In the genomic region with DNA sequence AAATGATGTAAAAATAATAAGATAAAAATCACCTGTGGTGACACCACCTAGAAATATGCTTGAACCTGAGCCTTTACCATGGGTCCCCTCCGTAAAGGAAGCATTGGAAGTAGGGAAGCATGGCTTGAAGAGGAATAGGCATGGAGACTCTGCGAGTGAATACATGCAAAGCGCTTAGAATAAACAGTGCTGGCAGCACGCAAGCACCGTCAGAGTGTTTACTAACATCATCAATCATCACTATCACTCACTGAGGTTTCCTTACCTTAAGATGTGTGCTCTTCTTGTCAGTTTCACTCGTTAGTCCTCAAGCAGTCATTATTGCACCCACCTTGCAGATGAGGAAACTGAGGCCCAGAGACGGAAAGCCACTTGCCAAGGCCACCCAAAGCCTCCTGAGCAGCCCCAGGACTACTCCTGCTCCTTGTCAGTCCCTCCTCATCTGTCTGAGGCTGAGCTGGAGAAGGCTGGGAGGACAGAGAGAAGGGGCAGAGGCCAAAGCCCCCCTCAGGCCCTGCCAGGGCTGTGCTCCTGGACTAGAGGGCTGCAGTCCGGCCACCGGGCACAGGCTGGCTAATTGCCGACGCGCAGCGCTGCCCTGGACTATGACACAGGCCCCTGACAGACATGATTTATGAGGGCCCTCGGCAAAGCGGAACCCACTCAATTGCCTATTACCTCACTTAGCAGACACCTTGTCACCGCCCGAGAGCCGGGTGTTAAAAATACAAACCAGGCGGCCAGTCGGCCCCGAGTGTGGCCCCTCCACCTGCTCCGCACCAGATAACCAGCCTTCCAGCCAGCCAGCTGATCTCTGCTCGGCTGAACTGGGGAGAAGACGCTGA, we compare ENCODE assay signal across 16 cellular contexts.
DNase-seq lines count a peak whose midpoint lies in the region; ATAC-seq and TF ChIP-seq lines count a peak whose summit lies in the region.
"Had no signal": no experiment of that assay in that cellular context is flagged by ENCODE, and none has a peak within 500 bp of the region (broad histone marks: within the 10 kb centered on the region; RNA-seq: fewer than 3 reads in every experiment).

No MANE protein-coding gene starts in this region.

- intact Hi-C loops in left ventricle myocardium inferior (cut with micrococcal nuclease): no loop called here
- intact Hi-C loops in thyroid gland (cut with DNase I): no loop called here

- H3K4me3 ChIP-seq in SJCRH30 (no peak overlapping the region), left ventricle myocardium inferior (no peak overlapping the region), thyroid gland (replicated peaks in 1 of 3) (no peak overlapping the region), Peyer's patch (no peak overlapping the region)
- H3K4me3 ChIP-seq: cardiac muscle cell, PC-9 had no signal

- no peak for ATAC-seq in GM21619 (IDR thresholded peaks at IDR 0.05; ENCODE audit: unreplicated experiment)
- ATAC-seq: activated CD4-positive, alpha-beta T cell treated with anti-CD3 and anti-CD28 coated beads for 36 hours; natural killer cell had no signal

- H3K36me3 ChIP-seq in SJCRH30 (no peaks in the 10 kb centered on the region), left ventricle myocardium inferior (no peaks in the 10 kb centered on the region), thyroid gland (no peaks in the 10 kb centered on the region), Peyer's patch (no peaks in the 10 kb centered on the region)
- H3K36me3 ChIP-seq: cardiac muscle cell had no signal

- 41 to 52% methylated on average over 21 to 24 of the region's 24 CpGs for WGBS in thyroid gland, 2 donors

- no peaks in the 10 kb centered on the region for H3K27me3 ChIP-seq in SJCRH30
- peaks cover 26% of the 10 kb centered on the region for H3K27me3 ChIP-seq in left ventricle myocardium inferior (ENCODE audit: low read depth)
- H3K27me3 ChIP-seq in thyroid gland: no peaks in the 10 kb centered on the region
- H3K27me3 ChIP-seq in Peyer's patch: no peaks in the 10 kb centered on the region
- H3K27me3 ChIP-seq: cardiac muscle cell had no signal

- H3K9me3 ChIP-seq in SJCRH30 (replicated peaks) (0 out of 2 replicates have a peak, but pooled peaks cover 2% of the 10 kb centered on the region), left ventricle myocardium inferior (replicated peaks) (no peaks in the 10 kb centered on the region), thyroid gland (no peaks in the 10 kb centered on the region), Peyer's patch (no peaks in the 10 kb centered on the region)

- TF ChIP-seq POLR2A in thyroid gland (IDR thresholded peaks at IDR 0.05): no peak
- no peak for TF ChIP-seq POLR2A in Peyer's patch (IDR thresholded peaks at IDR 0.05)

- H3K27ac ChIP-seq in SJCRH30 (peak overlapping the region; percentile 45; the same call in 1 of the 2 replicates), left ventricle myocardium inferior (replicated peaks) (peak overlapping the region; percentile 41), thyroid gland (no peak overlapping the region), Peyer's patch (no peak overlapping the region)
- H3K27ac ChIP-seq: PC-9 had no signal

- peaks cover 33% of the 10 kb centered on the region for H3K4me1 ChIP-seq in SJCRH30
- H3K4me1 ChIP-seq in left ventricle myocardium inferior: peaks cover 34% of the 10 kb centered on the region
- no peaks in the 10 kb centered on the region for H3K4me1 ChIP-seq in thyroid gland
- H3K4me1 ChIP-seq in Peyer's patch: no peaks in the 10 kb centered on the region

- TF ChIP-seq CTCF in left ventricle myocardium inferior (IDR thresholded peaks at IDR 0.05; ENCODE audit: borderline replicate concordance) (no peak), thyroid gland (IDR thresholded peaks at IDR 0.05) (no peak), Peyer's patch (IDR thresholded peaks at IDR 0.05) (no peak)

- peak in 2 of 3 experiments; percentile 20 to 70 for DNase-seq in NCI-H1417 (lab: John Stamatoyannopoulos, UW)
- DNase-seq in NCI-H1417 treated with DMSO at 0.1 percent for 48 hours (lab: John Stamatoyannopoulos, UW): no peak
- peak; percentile 70 to 74 for DNase-seq in SJCRH30
- peak; percentile 75 for DNase-seq in left ventricle myocardium inferior
- peak; percentile 5 to 11 for DNase-seq in thyroid gland
- no peak for DNase-seq in Peyer's patch
- DNase-seq in DMS79 treated with DMSO at 0.1 percent for 48 hours (lab: John Stamatoyannopoulos, UW): no peak
- DNase-seq: 8988T; activated CD4-positive, alpha-beta T cell treated with anti-CD3 and anti-CD28 coated beads for 36 hours; natural killer cell; NCI-H226; stimulated activated CD8-positive, alpha-beta memory T cell treated with anti-CD3 and anti-CD28 coated beads, Interleukin-4, amount 100 ng/mL, for 48 hours; T-helper 1 cell had no signal

Comparison
In these comparisons a context has a peak if more than half of its experiments do, and no peak if none do; other contexts are left out.
1. DNase-seq: peak in NCI-H1417 (2 of 3), SJCRH30 (2 of 2), left ventricle myocardium inferior (single experiment) and thyroid gland (2 of 2); none in NCI-H1417 treated with DMSO at 0.1 percent for 48 hours (single experiment), Peyer's patch (0 of 3) and DMS79 treated with DMSO at 0.1 percent for 48 hours (single experiment).
2. H3K27ac ChIP-seq: peak in SJCRH30 (single experiment) and left ventricle myocardium inferior (single experiment); none in thyroid gland (0 of 3) and Peyer's patch (0 of 4).